ENCODE assay signal across 8 cellular contexts in the genomic region with DNA sequence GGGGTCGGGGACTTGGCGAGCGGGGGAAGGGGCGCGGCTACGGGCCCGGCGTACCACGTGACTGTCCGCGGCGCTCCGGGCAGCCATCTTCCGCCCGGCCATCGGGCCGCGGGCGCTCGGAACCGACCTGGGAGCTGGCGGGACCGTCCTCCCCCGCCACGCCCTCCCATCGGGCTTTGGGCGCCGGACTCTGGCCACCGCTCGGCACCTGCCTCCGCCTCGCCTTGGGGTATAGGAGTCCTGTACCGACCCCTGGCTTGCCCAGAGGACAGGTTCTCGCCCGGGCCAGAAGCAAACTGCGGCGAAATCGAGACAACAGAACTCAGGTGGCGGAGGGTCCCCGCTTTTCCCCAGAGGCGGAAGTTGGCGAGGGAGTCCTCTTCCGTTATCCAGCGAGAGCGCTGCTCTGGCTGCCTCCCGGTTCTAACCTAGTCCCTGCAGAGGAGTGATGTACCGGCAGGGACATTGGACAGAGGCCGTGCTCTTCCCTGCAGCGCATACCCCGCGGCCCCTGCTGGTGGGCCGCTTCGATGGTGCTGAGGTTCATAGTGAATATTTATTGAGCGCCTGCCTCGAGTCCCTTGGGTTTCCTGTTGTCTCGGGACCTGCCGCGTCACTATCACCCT. TPM values are rescaled to one million over a fixed set of nuclear protein-coding genes. Genes with fewer than 3 reads are reported as not detected.
DNase-seq lines count a peak whose midpoint lies in the region; ATAC-seq, FAIRE-seq and TF ChIP-seq lines count a peak whose summit lies in the region.

No MANE protein-coding gene starts in this region.

- H3F3A ChIP-seq in OCI-LY1 (ENCODE audit: insufficient read depth, low read length) = 0 out of 2 replicates have a peak, but pooled peaks cover 5% of the 10 kb centered on the region

- H3K27ac ChIP-seq in OCI-LY1 (ENCODE audit: low read depth, low read length, poor library complexity, severe bottlenecking) (peak overlapping the region; percentile 0), muscle layer of colon (ENCODE audit: low read depth, low read length) (peak overlapping the region; percentile 100)

- H3K9me3 ChIP-seq in OCI-LY1 (ENCODE audit: low read length) = no peaks in the 10 kb centered on the region
- no peaks in the 10 kb centered on the region for H3K9me3 ChIP-seq in muscle layer of colon (ENCODE audit: low read length)

- peak overlapping the region; percentile 93 for H3K27ac Mint-ChIP-seq in stimulated activated naive CD8-positive, alpha-beta T cell treated with anti-CD3 and anti-CD28 coated beads, Interleukin-15, Interleukin-2, amounts not matched to agents 100 ng/mL and 50 ng/mL, for 24 hours

- peaks cover 42% of the 10 kb centered on the region for H3K4me1 Mint-ChIP-seq in activated T-cell treated with anti-CD3 and anti-CD28 coated beads, Interleukin-2, amount 50 U/mL, for 4 hours (ENCODE audit: low read depth)
- peaks cover 44% of the 10 kb centered on the region for H3K4me1 Mint-ChIP-seq in stimulated activated naive CD8-positive, alpha-beta T cell treated with anti-CD3 and anti-CD28 coated beads, Interleukin-15, Interleukin-2, amounts not matched to agents 100 ng/mL and 50 ng/mL, for 24 hours (ENCODE audit: low read depth)

- H3K79me2 ChIP-seq in OCI-LY1 (ENCODE audit: insufficient read depth, low read length) = no peaks in the 10 kb centered on the region

- no peak overlapping the region; the same call in 1 of the 2 replicates for H2AFZ ChIP-seq in OCI-LY1 (ENCODE audit: low read length)

- peak overlapping the region; percentile 73 for H3K9ac ChIP-seq in OCI-LY1 (ENCODE audit: low read length)
- H3K9ac ChIP-seq in muscle layer of colon (ENCODE audit: low read length) = peak overlapping the region; percentile 65

- H3K9me2 ChIP-seq in OCI-LY1 (ENCODE audit: low read depth, low read length) = no peaks in the 10 kb centered on the region

- H3K4me3 ChIP-seq in OCI-LY1 (ENCODE audit: low read depth, low read length, poor library complexity, severe bottlenecking) (peak overlapping the region; percentile 72), muscle layer of colon (ENCODE audit: low read depth in 1 of 2, low read length in 2 of 2) (peak overlapping the region; percentile 80 to 91)

- H3K27me3 ChIP-seq in OCI-LY1 (ENCODE audit: insufficient read depth, low read length) = no peaks in the 10 kb centered on the region
- H3K27me3 ChIP-seq in muscle layer of colon (ENCODE audit: control insufficient read depth in 1 of 2, insufficient read depth in 2 of 2, low read length in 2 of 2) = no peaks in the 10 kb centered on the region

- no peak for FAIRE-seq in D721Med (lab: Jason Lieb, UNC)

- H3K4me3 Mint-ChIP-seq in activated T-cell treated with anti-CD3 and anti-CD28 coated beads, Interleukin-2, amount 50 U/mL, for 4 hours = peak overlapping the region; percentile 89
- peak overlapping the region; percentile 87 for H3K4me3 Mint-ChIP-seq in stimulated activated naive CD8-positive, alpha-beta T cell treated with anti-CD3 and anti-CD28 coated beads, Interleukin-15, Interleukin-2, amounts not matched to agents 100 ng/mL and 50 ng/mL, for 24 hours

- H3K9me3 Mint-ChIP-seq in activated T-cell treated with anti-CD3 and anti-CD28 coated beads, Interleukin-2, amount 50 U/mL, for 4 hours = no peaks in the 10 kb centered on the region
- no peaks in the 10 kb centered on the region for H3K9me3 Mint-ChIP-seq in stimulated activated naive CD8-positive, alpha-beta T cell treated with anti-CD3 and anti-CD28 coated beads, Interleukin-15, Interleukin-2, amounts not matched to agents 100 ng/mL and 50 ng/mL, for 24 hours

- DNase-seq in D721Med (ENCODE audit: insufficient read length, low spot score) = peak; percentile 50
- peak; percentile 54 for DNase-seq in activated T-cell treated with anti-CD3 and anti-CD28 coated beads, Interleukin-2, amount 50 U/mL, for 4 hours

- peak overlapping the region; percentile 84 for H3K4me2 ChIP-seq in OCI-LY1 (ENCODE audit: low read length)

- H4K20me1 ChIP-seq in OCI-LY1 (ENCODE audit: insufficient read depth, low read length) = no peaks in the 10 kb centered on the region

- TF ChIP-seq CTCF in D721Med (IDR thresholded peaks at IDR 0.05; ENCODE audit: insufficient read depth, missing control alignments) (peak; percentile 42), OCI-LY1 (IDR thresholded peaks at IDR 0.05; ENCODE audit: low read length) (peak; percentile 46; the same call in 1 of the 2 replicates)

- no peaks in the 10 kb centered on the region for H3K27me3 Mint-ChIP-seq in activated T-cell treated with anti-CD3 and anti-CD28 coated beads, Interleukin-2, amount 50 U/mL, for 4 hours (ENCODE audit: low read depth)
- H3K27me3 Mint-ChIP-seq in stimulated activated naive CD8-positive, alpha-beta T cell treated with anti-CD3 and anti-CD28 coated beads, Interleukin-15, Interleukin-2, amounts not matched to agents 100 ng/mL and 50 ng/mL, for 24 hours = no peaks in the 10 kb centered on the region

- H3K4me1 ChIP-seq in OCI-LY1 (ENCODE audit: insufficient read depth, low read length, severe bottlenecking) (peaks cover 38% of the 10 kb centered on the region), muscle layer of colon (ENCODE audit: insufficient read depth, low read length) (peaks cover 19% of the 10 kb centered on the region)

- peak; percentile 41 for ATAC-seq in GM19438 (IDR thresholded peaks at IDR 0.05; ENCODE audit: low read depth, unreplicated experiment)
- peak; percentile 45 for ATAC-seq in HG03521 (IDR thresholded peaks at IDR 0.05; ENCODE audit: unreplicated experiment)
- ATAC-seq in activated T-cell treated with anti-CD3 and anti-CD28 coated beads, Interleukin-2, amount 50 U/mL, for 4 hours = peak; percentile 36
- ATAC-seq in esophagus mucosa = peak; percentile 42

- no peaks in the 10 kb centered on the region for H3K36me3 ChIP-seq in OCI-LY1 (ENCODE audit: insufficient read depth, low read length)
- no peaks in the 10 kb centered on the region for H3K36me3 ChIP-seq in muscle layer of colon (ENCODE audit: insufficient read depth, low read length)

- H3K36me3 Mint-ChIP-seq in activated T-cell treated with anti-CD3 and anti-CD28 coated beads, Interleukin-2, amount 50 U/mL, for 4 hours (ENCODE audit: insufficient read depth) = no peaks in the 10 kb centered on the region
- peaks cover 9% of the 10 kb centered on the region for H3K36me3 Mint-ChIP-seq in stimulated activated naive CD8-positive, alpha-beta T cell treated with anti-CD3 and anti-CD28 coated beads, Interleukin-15, Interleukin-2, amounts not matched to agents 100 ng/mL and 50 ng/mL, for 24 hours (ENCODE audit: low read depth)

RNA-seq across cellular contexts. Expression of a gene that starts 1.2 kb away (rescaled TPM):
- 10 to 100 TPM; 10.6 to 16.5 (median 14.1) TPM for total RNA-seq in activated T-cell treated with anti-CD3 and anti-CD28 coated beads, Interleukin-2, amount 50 U/mL, for 4 hours
- total RNA-seq in esophagus mucosa = 20.8 TPM

Comparison
In these comparisons a context has a peak if more than half of its experiments do, and no peak if none do; other contexts are left out.
1. Peak in every context shown above with its lines: DNase-seq, ATAC-seq, H3K4me3 ChIP-seq and H3K27ac ChIP-seq.